Comparison of ENCODE assay signal across 8 cellular contexts in genomic region chr17:48624544-48625501, GRCh38. TPM values are rescaled to one million over a fixed set of nuclear protein-coding genes. Genes with fewer than 3 reads are reported as not detected.
A peak's percentile ranks its signal among the peaks of the same experiment; 100 is the strongest.
DNase-seq lines count a peak whose midpoint lies in the region; ATAC-seq and TF ChIP-seq lines count a peak whose summit lies in the region.

No MANE protein-coding gene starts in this region.

- H3K4me1 ChIP-seq in right cardiac atrium (ENCODE audit: control insufficient read depth, insufficient read depth, low read length), result peaks cover 3% of the 10 kb centered on the region

- H3K27ac ChIP-seq in VCaP (peak overlapping the region; percentile 49), right cardiac atrium (ENCODE audit: low read length) (no peak overlapping the region)

- DNase-seq in activated effector memory CD4-positive, alpha-beta T cell treated with anti-CD3 and anti-CD28 coated beads, Interleukin-2, amount 50 U/mL, for 16 hours, result peak; percentile 71
- DNase-seq in activated effector memory CD4-positive, alpha-beta T cell treated with Interleukin-2 at 50 U/mL for 16 hours, result no peak
- DNase-seq in right cardiac atrium (no peak), NCI-H2107 treated with DMSO at 0.1 percent for 48 hours (lab: John Stamatoyannopoulos, UW; ENCODE audit: unreplicated experiment) (no peak)
- peak in 1 of 2 donors; percentile 62 for DNase-seq in stimulated activated effector memory CD8-positive, alpha-beta T cell treated with anti-CD3 and anti-CD28 coated beads, Interleukin-12 subunit alpha, Interleukin-12 subunit beta, amount 100 ng/mL, for 72 hours (ENCODE audit: low spot score in 2 of 2)

- H3K36me3 Mint-ChIP-seq in stimulated activated effector memory CD8-positive, alpha-beta T cell treated with anti-CD3 and anti-CD28 coated beads, Interleukin-12 subunit alpha, Interleukin-12 subunit beta, amount 100 ng/mL, for 72 hours, result no peaks in the 10 kb centered on the region

- H3K9me3 ChIP-seq in right cardiac atrium (ENCODE audit: control insufficient read depth, low read length), result no peaks in the 10 kb centered on the region

- 1% methylated on average over 67 of the region's 67 CpGs for WGBS in right cardiac atrium

- TF ChIP-seq CTCF in VCaP (conservative IDR thresholded peaks at IDR 0.05), result no peak

- intact Hi-C loops in right cardiac atrium (cut with DNase I), result loop anchor here in 1 of 4 donors (10.0 kb wide), 1 partner anchor 480 kb away; no protein-coding TSS in a partner anchor

- peak; percentile 47 to 49 for ATAC-seq in right cardiac atrium
- ATAC-seq in stimulated activated effector memory CD8-positive, alpha-beta T cell treated with anti-CD3 and anti-CD28 coated beads, Interleukin-12 subunit alpha, Interleukin-12 subunit beta, amount 100 ng/mL, for 72 hours, result peak; percentile 16
- ATAC-seq in HG03159 (IDR thresholded peaks at IDR 0.05; ENCODE audit: unreplicated experiment), result no peak
- no peak for ATAC-seq in GM21825 (IDR thresholded peaks at IDR 0.05; ENCODE audit: unreplicated experiment)

- peak overlapping the region; percentile 38 for H3K4me3 ChIP-seq in right cardiac atrium (ENCODE audit: low read length)

- H3K27ac Mint-ChIP-seq in stimulated activated effector memory CD8-positive, alpha-beta T cell treated with anti-CD3 and anti-CD28 coated beads, Interleukin-12 subunit alpha, Interleukin-12 subunit beta, amount 100 ng/mL, for 72 hours, result no peak overlapping the region

- no peaks in the 10 kb centered on the region for H3K9me3 Mint-ChIP-seq in stimulated activated effector memory CD8-positive, alpha-beta T cell treated with anti-CD3 and anti-CD28 coated beads, Interleukin-12 subunit alpha, Interleukin-12 subunit beta, amount 100 ng/mL, for 72 hours

- peak overlapping the region; percentile 84 for H3K4me3 Mint-ChIP-seq in stimulated activated effector memory CD8-positive, alpha-beta T cell treated with anti-CD3 and anti-CD28 coated beads, Interleukin-12 subunit alpha, Interleukin-12 subunit beta, amount 100 ng/mL, for 72 hours

- peaks cover 16% of the 10 kb centered on the region for H3K4me1 Mint-ChIP-seq in stimulated activated effector memory CD8-positive, alpha-beta T cell treated with anti-CD3 and anti-CD28 coated beads, Interleukin-12 subunit alpha, Interleukin-12 subunit beta, amount 100 ng/mL, for 72 hours

- no peaks in the 10 kb centered on the region for H3K27me3 ChIP-seq in right cardiac atrium (ENCODE audit: control insufficient read depth, insufficient read depth)

RNA-seq across cellular contexts. Expression of gene HOXB9, which starts 1.3 kb away (rescaled TPM):
- total RNA-seq in right cardiac atrium, result not detected
- polyA plus RNA-seq in right cardiac atrium, result 0.02 TPM

RNA-seq across cellular contexts. Expression of gene HOXB8, which starts 9.7 kb away (rescaled TPM):
- total RNA-seq in right cardiac atrium, result not detected
- not detected for polyA plus RNA-seq in right cardiac atrium

RNA-seq across cellular contexts. Expression of gene HOXB7, which starts 14.0 kb away (rescaled TPM):
- under 1 TPM; 0.50 to 0.80 (median 0.59) TPM for total RNA-seq in right cardiac atrium
- polyA plus RNA-seq in right cardiac atrium, result 0.48 TPM

RNA-seq across cellular contexts. Expression of gene HOXB6, which starts 20.0 kb away (rescaled TPM):
- total RNA-seq in right cardiac atrium, result 1 to 10 TPM in 2 of 4 donors, under 1 TPM in 2; 0.74 to 1.8 (median 1.0) TPM
- 1.1 TPM for polyA plus RNA-seq in right cardiac atrium

RNA-seq across cellular contexts. Expression of gene HOXB5, which starts 31.2 kb away (rescaled TPM):
- under 1 TPM in 3 of 4 donors, not detected in 1; 0.12 to 0.37 (median 0.14) TPM for total RNA-seq in right cardiac atrium
- polyA plus RNA-seq in right cardiac atrium, result 0.14 TPM

Comparison
In these comparisons a context has a peak if more than half of its experiments do, and no peak if none do; other contexts are left out.
1. ATAC-seq: peak in right cardiac atrium (2 of 2) and stimulated activated effector memory CD8-positive, alpha-beta T cell treated with anti-CD3 and anti-CD28 coated beads, Interleukin-12 subunit alpha, Interleukin-12 subunit beta, amount 100 ng/mL, for 72 hours (single experiment); none in HG03159 (single experiment) and GM21825 (single experiment).